26 cellular contexts compared by ENCODE assay signal in the genomic region with DNA sequence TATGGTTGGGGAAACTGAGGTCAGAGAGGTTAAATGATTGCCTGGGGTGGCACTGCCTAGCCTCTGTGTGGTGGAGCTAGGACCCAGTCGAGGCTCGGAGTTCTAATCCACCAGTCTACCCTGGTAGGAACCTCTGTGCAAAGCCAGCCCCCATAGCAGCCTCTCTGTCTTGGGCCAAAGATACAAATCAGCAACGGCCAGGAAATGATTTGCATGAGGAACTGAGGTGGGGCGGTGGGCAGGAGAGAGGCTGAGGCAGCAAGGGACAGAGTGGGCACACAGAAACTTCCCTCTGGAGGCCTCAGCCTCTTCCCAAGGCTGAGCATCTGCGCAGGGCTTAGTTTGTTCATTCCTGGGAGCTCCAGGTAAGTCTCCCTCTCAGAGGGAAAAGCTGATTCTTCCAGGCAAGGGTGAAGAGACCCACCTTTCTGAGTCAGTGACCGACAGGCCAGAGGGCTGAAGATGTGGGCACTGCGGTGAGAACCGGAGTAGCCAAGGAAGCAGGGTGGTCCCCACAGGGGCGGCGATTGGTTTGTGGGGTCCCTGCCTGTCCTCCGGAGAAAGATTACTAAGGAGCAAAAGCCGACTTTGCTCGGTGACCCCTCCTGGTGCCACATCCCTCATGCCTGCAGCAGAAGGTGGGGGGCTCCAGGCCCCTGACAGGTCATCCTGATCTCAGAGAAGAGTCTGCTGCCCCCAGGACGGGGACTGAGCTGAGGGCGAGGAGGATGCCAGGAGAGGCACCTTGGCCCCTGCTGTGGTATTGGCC.
"Had no signal": no experiment of that assay in that cellular context is flagged by ENCODE, and none has a peak within 500 bp of the region (broad histone marks: within the 10 kb centered on the region; RNA-seq: fewer than 3 reads in every experiment).

No MANE protein-coding gene starts in this region.

- H3K27ac Mint-ChIP-seq: activated naive CD8-positive, alpha-beta T cell treated with anti-CD3 and anti-CD28 coated beads for 36 hours; effector memory CD8-positive, alpha-beta T cell; memory B cell; type B pancreatic cell had no signal

- H3K4me3 Mint-ChIP-seq: activated naive CD8-positive, alpha-beta T cell treated with anti-CD3 and anti-CD28 coated beads for 36 hours; activated T-cell treated with anti-CD3 and anti-CD28 coated beads, Interleukin-2, amount 50 U/mL, for 4 hours; effector memory CD8-positive, alpha-beta T cell; memory B cell; type B pancreatic cell had no signal

- ATAC-seq: activated T-cell treated with anti-CD3 and anti-CD28 coated beads, Interleukin-2, amount 50 U/mL, for 4 hours; effector memory CD8-positive, alpha-beta T cell; gastrocnemius medialis; left cardiac atrium; right lobe of liver had no signal

- H3K36me3 Mint-ChIP-seq: activated naive CD8-positive, alpha-beta T cell treated with anti-CD3 and anti-CD28 coated beads for 36 hours; memory B cell had no signal

- H3K9me3 Mint-ChIP-seq: activated naive CD8-positive, alpha-beta T cell treated with anti-CD3 and anti-CD28 coated beads for 36 hours; activated T-cell treated with anti-CD3 and anti-CD28 coated beads, Interleukin-2, amount 50 U/mL, for 4 hours; effector memory CD8-positive, alpha-beta T cell; memory B cell; type B pancreatic cell had no signal

- DNase-seq: activated CD4-positive, alpha-beta T cell treated with anti-CD3 and anti-CD28 coated beads for 4 hours; activated CD4-positive, alpha-beta T cell treated with anti-CD3 and anti-CD28 coated beads, Interleukin-2, amount 50 U/mL, for 48 hours; activated CD4-positive, CD25-positive, alpha-beta regulatory T cell; activated CD8-positive, alpha-beta memory T cell treated with anti-CD3 and anti-CD28 coated beads, Interleukin-2, amount 50 U/mL, for 48 hours; activated naive CD4-positive, alpha-beta T cell treated with Interleukin-2 at 50 U/mL for 16 hours; activated naive CD8-positive, alpha-beta T cell treated with anti-CD3 and anti-CD28 coated beads for 36 hours; activated T-cell treated with anti-CD3 and anti-CD28 coated beads, Interleukin-2, amount 50 U/mL, for 4 hours; colonic mucosa; dorsolateral prefrontal cortex; effector memory CD8-positive, alpha-beta T cell; esophagus squamous epithelium; gastrocnemius medialis; head of caudate nucleus; islet precursor cell; left cardiac atrium; occipital lobe; right lobe of liver; stimulated activated CD4-positive, alpha-beta T cell treated with anti-CD3 and anti-CD28 coated beads, Interleukin-2, amount 100 ng/mL, for 48 hours; stimulated activated CD8-positive, alpha-beta memory T cell treated with anti-CD3 and anti-CD28 coated beads, Interleukin-4, amount 100 ng/mL, for 48 hours; stimulated activated naive CD4-positive, alpha-beta T cell; T1000; testis had no signal

- H3K27me3 ChIP-seq: breast epithelium, colonic mucosa, dorsolateral prefrontal cortex, esophagus squamous epithelium, right lobe of liver, testis had no signal

- H3K36me3 ChIP-seq: breast epithelium, colonic mucosa, esophagus squamous epithelium, gastrocnemius medialis, right lobe of liver had no signal

- H3K4me2 ChIP-seq: smooth muscle cell had no signal

- H3K4me3 ChIP-seq: breast epithelium, colonic mucosa, dorsolateral prefrontal cortex, esophagus squamous epithelium, gastrocnemius medialis, right lobe of liver, smooth muscle cell, testis had no signal

- H3K27ac ChIP-seq: breast epithelium, colonic mucosa, dorsolateral prefrontal cortex, esophagus squamous epithelium, gastrocnemius medialis, right lobe of liver, testis had no signal

- H3K4me1 ChIP-seq: colonic mucosa, gastrocnemius medialis, right lobe of liver, testis had no signal
